ENCODE assay signal across 8 cellular contexts in genomic region chr12:21940972-21941521, GRCh38. TPM values are rescaled to one million over a fixed set of nuclear protein-coding genes. Genes with fewer than 3 reads are reported as not detected.
DNase-seq lines count a peak whose midpoint lies in the region; ATAC-seq and TF ChIP-seq lines count a peak whose summit lies in the region.

ABCC9 (minus strand) TSS chr12:21941426; CDS start chr12:21936674, 4,752 bp downstream.

- no peaks in the 10 kb centered on the region for H3K79me2 ChIP-seq in parathyroid adenoma

- H3K27ac ChIP-seq in heart left ventricle: peak within 1 kb of the TSS; percentile 84 to 95 (median 90)
- peak within 1 kb of the TSS; percentile 5 for H3K27ac ChIP-seq in parathyroid adenoma

- peak; percentile 61 for ATAC-seq in activated CD4-positive, alpha-beta T cell treated with anti-CD3 and anti-CD28 coated beads for 36 hours
- peak; percentile 35 for ATAC-seq in activated T-helper 17 cell treated with anti-CD3 and anti-CD28 coated beads, Interleukin-2, amount 50 U/mL, for 72 hours (replicated peaks)
- peak; percentile 74 to 83 (median 77) for ATAC-seq in heart left ventricle

- peak; percentile 24 for DNase-seq in activated CD4-positive, alpha-beta T cell treated with anti-CD3 and anti-CD28 coated beads for 36 hours
- DNase-seq in activated CD4-positive, alpha-beta T cell treated with anti-CD3 and anti-CD28 coated beads, Interleukin-2, amount 50 U/mL, for 4 hours: no peak
- peak; percentile 58 to 79 (median 74) for DNase-seq in heart left ventricle
- no peak for DNase-seq in COLO668 (lab: John Stamatoyannopoulos, UW; ENCODE audit: unreplicated experiment)
- DNase-seq in epidermal melanocyte (ENCODE audit: insufficient read length, low spot score): no peak
- DNase-seq in stimulated activated CD4-positive, alpha-beta T cell treated with anti-CD3 and anti-CD28 coated beads, Interleukin-4, amount 100 ng/mL, for 24 hours: no peak

- no peak within 1 kb of the TSS for H3K27ac Mint-ChIP-seq in activated CD4-positive, alpha-beta T cell treated with anti-CD3 and anti-CD28 coated beads for 36 hours
- no peak within 1 kb of the TSS for H3K27ac Mint-ChIP-seq in activated T-helper 17 cell treated with anti-CD3 and anti-CD28 coated beads, Interleukin-2, amount 50 U/mL, for 72 hours

- peaks cover 16% of the 10 kb centered on the region for H3K4me1 Mint-ChIP-seq in activated CD4-positive, alpha-beta T cell treated with anti-CD3 and anti-CD28 coated beads for 36 hours
- no peaks in the 10 kb centered on the region for H3K4me1 Mint-ChIP-seq in activated T-helper 17 cell treated with anti-CD3 and anti-CD28 coated beads, Interleukin-2, amount 50 U/mL, for 72 hours

- no peaks in the 10 kb centered on the region for H3K36me3 Mint-ChIP-seq in activated CD4-positive, alpha-beta T cell treated with anti-CD3 and anti-CD28 coated beads for 36 hours (ENCODE audit: low read depth)
- H3K36me3 Mint-ChIP-seq in activated T-helper 17 cell treated with anti-CD3 and anti-CD28 coated beads, Interleukin-2, amount 50 U/mL, for 72 hours (ENCODE audit: low read depth): no peaks in the 10 kb centered on the region

- peak within 1 kb of the TSS; percentile 54 for H2AFZ ChIP-seq in parathyroid adenoma

- H3K4me3 Mint-ChIP-seq in activated CD4-positive, alpha-beta T cell treated with anti-CD3 and anti-CD28 coated beads for 36 hours: peak within 1 kb of the TSS; percentile 59
- H3K4me3 Mint-ChIP-seq in activated T-helper 17 cell treated with anti-CD3 and anti-CD28 coated beads, Interleukin-2, amount 50 U/mL, for 72 hours: peak within 1 kb of the TSS; percentile 61

- H3K4me2 ChIP-seq in parathyroid adenoma (ENCODE audit: low read length): peak within 1 kb of the TSS; percentile 65

- H3K4me3 ChIP-seq in heart left ventricle (peak within 1 kb of the TSS; percentile 45 to 66 (median 56)), parathyroid adenoma (ENCODE audit: low read depth, low read length) (peak within 1 kb of the TSS; percentile 50)

- POLR2A ChIA-PET in activated CD4-positive, alpha-beta T cell treated with anti-CD3 and anti-CD28 coated beads for 36 hours (lab: Charles Lee): no interaction called here

- peaks cover 60% of the 10 kb centered on the region for H3K27me3 Mint-ChIP-seq in activated CD4-positive, alpha-beta T cell treated with anti-CD3 and anti-CD28 coated beads for 36 hours
- H3K27me3 Mint-ChIP-seq in activated T-helper 17 cell treated with anti-CD3 and anti-CD28 coated beads, Interleukin-2, amount 50 U/mL, for 72 hours: peaks cover 59% of the 10 kb centered on the region

- intact Hi-C loops in activated CD4-positive, alpha-beta T cell treated with anti-CD3 and anti-CD28 coated beads for 36 hours (cut with DNase I, micrococcal nuclease): no loop called here
- intact Hi-C loops in heart left ventricle (cut with DNase I): loop anchor here in 9 of 10 donors (1.0 to 10.0 kb wide), 7 partner anchors 46 to 169 kb away; partner anchors contain the start of gene KCNJ8 (in 6 of the 9)

- WGBS in heart left ventricle, 4 donors: 1% methylated on average over 35 of the region's 35 CpGs

- CTCF ChIA-PET in activated CD4-positive, alpha-beta T cell treated with anti-CD3 and anti-CD28 coated beads for 36 hours (lab: Charles Lee): interaction anchor here (0.7 to 1.4 kb wide), 3 partner anchors 8 to 160 kb away, joined by 3 read pairs; no protein-coding TSS in a partner anchor

- H3K36me3 ChIP-seq in heart left ventricle (peaks cover 0 to 9% (median 0%) of the 10 kb centered on the region in 9 donors), parathyroid adenoma (ENCODE audit: control insufficient read depth, insufficient read depth, low read length) (no peaks in the 10 kb centered on the region)

- H3K4me1 ChIP-seq in heart left ventricle: peaks cover 0 to 18% (median 0%) of the 10 kb centered on the region in 12 donors
- no peaks in the 10 kb centered on the region for H3K4me1 ChIP-seq in parathyroid adenoma

- TF ChIP-seq CTCF in heart left ventricle (IDR thresholded peaks at IDR 0.05) (peak in 4 of 12 donors; percentile 10 to 29 (median 13)), parathyroid adenoma (IDR thresholded peaks at IDR 0.05) (no peak)

- peaks cover 0 to 43% (median 0%) of the 10 kb centered on the region in 9 donors for H3K27me3 ChIP-seq in heart left ventricle
- H3K27me3 ChIP-seq in parathyroid adenoma (ENCODE audit: control insufficient read depth, insufficient read depth, low read length): peaks cover 3% of the 10 kb centered on the region

- no peak within 1 kb of the TSS for H3K9ac ChIP-seq in parathyroid adenoma

- TF ChIP-seq POLR2A in heart left ventricle (IDR thresholded peaks at IDR 0.05): peak in 1 of 2 donors; percentile 54

- peaks cover 11% of the 10 kb centered on the region for H3K9me3 Mint-ChIP-seq in activated CD4-positive, alpha-beta T cell treated with anti-CD3 and anti-CD28 coated beads for 36 hours (ENCODE audit: low read depth)
- peaks cover 11% of the 10 kb centered on the region for H3K9me3 Mint-ChIP-seq in activated T-helper 17 cell treated with anti-CD3 and anti-CD28 coated beads, Interleukin-2, amount 50 U/mL, for 72 hours

- H3K9me3 ChIP-seq in heart left ventricle (peaks cover 0 to 24% (median under 1%) of the 10 kb centered on the region in 12 donors), parathyroid adenoma (ENCODE audit: control insufficient read depth, low read length) (no peaks in the 10 kb centered on the region)

RNA-seq across cellular contexts. Expression of gene ABCC9, which starts in this region (rescaled TPM):
- not detected for total RNA-seq in activated CD4-positive, alpha-beta T cell treated with anti-CD3 and anti-CD28 coated beads for 36 hours
- total RNA-seq in activated T-helper 17 cell treated with anti-CD3 and anti-CD28 coated beads, Interleukin-2, amount 50 U/mL, for 72 hours: under 1 TPM in 1 of 2 donors, not detected in 1; 0.04 TPM
- total RNA-seq in heart left ventricle: 100 to 1,000 TPM in 1 of 9 donors, 10 to 100 TPM in 8; 60.1 to 103 (median 80.0) TPM
- polyA plus RNA-seq in heart left ventricle: 10 to 100 TPM; 14.1 to 16.9 TPM

Comparison
In these comparisons a context has a peak if more than half of its experiments do, and no peak if none do; other contexts are left out.
1. RNA of gene ABCC9 (total RNA-seq): 60.1 to 103 TPM in heart left ventricle; 0.04 TPM in activated T-helper 17 cell treated with anti-CD3 and anti-CD28 coated beads, Interleukin-2, amount 50 U/mL, for 72 hours and not detected in activated CD4-positive, alpha-beta T cell treated with anti-CD3 and anti-CD28 coated beads for 36 hours; every median in the first group is over 10 times any median in the second.
2. Peak in DNase-seq and ATAC-seq in activated CD4-positive, alpha-beta T cell treated with anti-CD3 and anti-CD28 coated beads for 36 hours; RNA of the gene not detected or under 1 TPM.
3. Peak in ATAC-seq in activated T-helper 17 cell treated with anti-CD3 and anti-CD28 coated beads, Interleukin-2, amount 50 U/mL, for 72 hours; RNA of the gene not detected or under 1 TPM.
4. DNase-seq: peak in heart left ventricle (5 of 5); none in activated CD4-positive, alpha-beta T cell treated with anti-CD3 and anti-CD28 coated beads, Interleukin-2, amount 50 U/mL, for 4 hours (0 of 2), COLO668 (single experiment), epidermal melanocyte (single experiment) and stimulated activated CD4-positive, alpha-beta T cell treated with anti-CD3 and anti-CD28 coated beads, Interleukin-4, amount 100 ng/mL, for 24 hours (single experiment).
5. intact Hi-C loops: an anchor here in heart left ventricle (1.0 to 10.0 kb wide); none called in activated CD4-positive, alpha-beta T cell treated with anti-CD3 and anti-CD28 coated beads for 36 hours.
6. Peak in every context shown above with its lines, with median percentiles within 50 percentile points of each other: ATAC-seq.